In genomic region chr12:110338754-110339153, GRCh38 we compare ENCODE assay signal across 11 cellular contexts. TPM values are rescaled to one million over a fixed set of nuclear protein-coding genes. Genes with fewer than 3 reads are reported as not detected.
DNase-seq lines count a peak whose midpoint lies in the region; ATAC-seq and TF ChIP-seq lines count a peak whose summit lies in the region.
"Had no signal": no experiment of that assay in that cellular context is flagged by ENCODE, and none has a peak within 500 bp of the region (broad histone marks: within the 10 kb centered on the region; RNA-seq: fewer than 3 reads in every experiment).

No MANE protein-coding gene starts in this region.

- no peak overlapping the region for H2AFZ ChIP-seq in hepatocyte

- no peaks in the 10 kb centered on the region for H3K9me2 ChIP-seq in hepatocyte (replicated peaks; ENCODE audit: insufficient read depth)

- TF ChIP-seq CTCF in AG10803 (conservative IDR thresholded peaks at IDR 0.05; ENCODE audit: low read length) (peak; percentile 18; the same call in 1 of the 2 replicates), GM12865 (IDR thresholded peaks at IDR 0.05; ENCODE audit: insufficient read depth, low read depth, low read length, missing control alignments) (peak; percentile 11), RWPE2 (IDR thresholded peaks at IDR 0.05; ENCODE audit: poor library complexity, severe bottlenecking) (peak; percentile 20), hepatocyte (IDR thresholded peaks at IDR 0.05; ENCODE audit: poor library complexity) (peak; percentile 7)

- H3K27me3 ChIP-seq in RWPE2 (ENCODE audit: insufficient read depth, poor library complexity, severe bottlenecking): no peaks in the 10 kb centered on the region
- no peaks in the 10 kb centered on the region for H3K27me3 ChIP-seq in hepatocyte
- H3K27me3 ChIP-seq in H7 (ENCODE audit: control insufficient read depth, insufficient read depth, low read length): no peaks in the 10 kb centered on the region
- H3K27me3 ChIP-seq: testis had no signal

- H3K79me2 ChIP-seq in hepatocyte: peaks cover 10% of the 10 kb centered on the region

- DNase-seq in AG10803 (ENCODE audit: low read depth): no peak
- peak; percentile 38 for DNase-seq in GM12865 (ENCODE audit: low read depth)
- DNase-seq in RWPE2 (ENCODE audit: low spot score): no peak
- no peak for DNase-seq in hepatocyte (ENCODE audit: low spot score)
- DNase-seq in HT-29 (ENCODE audit: low spot score): no peak
- no peak for DNase-seq in H7
- DNase-seq in midbrain (lab: John Stamatoyannopoulos, UW): no peak
- DNase-seq: KG1, T-cell, testis had no signal

- H4K20me1 ChIP-seq in hepatocyte (ENCODE audit: insufficient read depth, poor library complexity, severe bottlenecking): peaks cover 3% of the 10 kb centered on the region

- H3K4me3 ChIP-seq in AG10803 (ENCODE audit: low read length) (no peak overlapping the region), GM12865 (ENCODE audit: low read depth, low read length) (no peak overlapping the region), RWPE2 (ENCODE audit: severe bottlenecking) (no peak overlapping the region), hepatocyte (no peak overlapping the region), H7 (ENCODE audit: insufficient read depth, low read depth, low read length) (no peak overlapping the region)
- H3K4me3 ChIP-seq: testis had no signal

- H3K36me3 ChIP-seq in RWPE2 (ENCODE audit: low read depth): peaks cover 100% of the 10 kb centered on the region
- peaks cover 11% of the 10 kb centered on the region for H3K36me3 ChIP-seq in hepatocyte (replicated peaks; ENCODE audit: insufficient read depth, low read depth)
- H3K36me3 ChIP-seq in H7 (replicated peaks; ENCODE audit: control insufficient read depth, insufficient read depth, low read length): peaks cover 69% of the 10 kb centered on the region

- H3K27ac ChIP-seq in RWPE2 (ENCODE audit: poor library complexity, severe bottlenecking) (peak overlapping the region; percentile 58), hepatocyte (peak overlapping the region; percentile 3)
- H3K27ac ChIP-seq: testis had no signal

- no peak for ATAC-seq in RWPE2 (ENCODE audit: low read depth)
- ATAC-seq in HG02938 (IDR thresholded peaks at IDR 0.05; ENCODE audit: unreplicated experiment): no peak
- ATAC-seq: T-cell had no signal

- no peak overlapping the region for H3K4me2 ChIP-seq in hepatocyte

- WGBS in hepatocyte (ENCODE audit: low lambda C conversion rate, missing lambda C conversion rate): 89% methylated on average over 3 of the region's 3 CpGs

- peaks cover 31% of the 10 kb centered on the region for H3K4me1 ChIP-seq in RWPE2 (ENCODE audit: insufficient read depth, poor library complexity, severe bottlenecking)
- H3K4me1 ChIP-seq in hepatocyte (ENCODE audit: insufficient read depth): no peaks in the 10 kb centered on the region
- H3K4me1 ChIP-seq: testis had no signal

- no peaks in the 10 kb centered on the region for H3K9me3 ChIP-seq in RWPE2 (ENCODE audit: severe bottlenecking)
- H3K9me3 ChIP-seq in hepatocyte (ENCODE audit: low read depth): no peaks in the 10 kb centered on the region
- H3K9me3 ChIP-seq: testis had no signal

RNA-seq across cellular contexts. Expression of gene ATP2A2, which starts 57.7 kb away (rescaled TPM):
- 97.9 and 126 TPM in 2 replicates for total RNA-seq in hepatocyte
- polyA plus RNA-seq in hepatocyte: 60.2 and 68.2 TPM in 2 replicates
- 113 and 123 TPM in 2 replicates for total RNA-seq in HT-29 (2014; rRNA removed; shearing (Covaris generic))
- 98.7 and 107 TPM in 2 replicates for total RNA-seq in H7 (2014; rRNA removed; shearing (Covaris generic))
